1 cellular context compared by ENCODE assay signal in genomic region chr10:21525367-21526183, GRCh38.
TF ChIP-seq lines count a peak whose summit lies in the region.

SKIDA1 (minus strand) TSS chr10:21525682; CDS start chr10:21517822, 7,860 bp downstream.

TF ChIP-seq in HepG2, 621 proteins besides CTCF, POLR2A, EP300 and RAD21 (continued from another document and continues in another):
- no peak for TF ChIP-seq ZNF513 (CRISPR knock-in tag; conservative IDR thresholded peaks at IDR 0.05)
- no peak for TF ChIP-seq MYNN (CRISPR knock-in tag; IDR thresholded peaks at IDR 0.05; ENCODE audit: low read depth)
- no peak for TF ChIP-seq RFX1 (IDR thresholded peaks at IDR 0.05)
- TF ChIP-seq GTF3A (CRISPR knock-in tag; conservative IDR thresholded peaks at IDR 0.05), result no peak
- TF ChIP-seq SP5 (CRISPR knock-in tag; IDR thresholded peaks at IDR 0.05; ENCODE audit: borderline replicate concordance, low read depth), result peak; percentile 63
- TF ChIP-seq ONECUT2 (CRISPR knock-in tag; IDR thresholded peaks at IDR 0.05), result peak; percentile 86
- peak; percentile 10; the same call in 1 of the 2 replicates for TF ChIP-seq ZNF354B (CRISPR knock-in tag; IDR thresholded peaks at IDR 0.05)
- peak; percentile 56 for TF ChIP-seq SKI (IDR thresholded peaks at IDR 0.05; ENCODE audit: partially characterized antibody)
- TF ChIP-seq AGO1 (IDR thresholded peaks at IDR 0.05; ENCODE audit: low read depth, low read length, poor library complexity, severe bottlenecking), result no peak
- peak; percentile 69; the same call in 1 of the 2 replicates for TF ChIP-seq ZSCAN30 (CRISPR knock-in tag; IDR thresholded peaks at IDR 0.05)
- peak; percentile 73; the same call in 1 of the 2 replicates for TF ChIP-seq ZNF224 (CRISPR knock-in tag; IDR thresholded peaks at IDR 0.05)
- TF ChIP-seq ZBTB10 (CRISPR knock-in tag; IDR thresholded peaks at IDR 0.05; ENCODE audit: borderline replicate concordance), result peak; percentile 94
- TF ChIP-seq CREB1 (IDR thresholded peaks at IDR 0.05), result peak; percentile 36; the same call in 1 of the 2 replicates
- TF ChIP-seq CREB1 (CRISPR knock-in tag; IDR thresholded peaks at IDR 0.05), result peak; percentile 50; the same call in 1 of the 2 replicates
- no peak for TF ChIP-seq EHMT2 (IDR thresholded peaks at IDR 0.05; ENCODE audit: borderline replicate concordance, low read depth, low read length)
- TF ChIP-seq ZNF512B (CRISPR knock-in tag; IDR thresholded peaks at IDR 0.05; ENCODE audit: borderline replicate concordance), result peak; percentile 45; the same call in 1 of the 2 replicates
- TF ChIP-seq LRRFIP1 (CRISPR knock-in tag; conservative IDR thresholded peaks at IDR 0.05), result no peak
- TF ChIP-seq ATM (IDR thresholded peaks at IDR 0.05; ENCODE audit: borderline replicate concordance), result no peak
- TF ChIP-seq HNF4A (CRISPR knock-in tag; IDR thresholded peaks at IDR 0.05), result peak; percentile 31; the same call in 1 of the 2 replicates
- peak; percentile 87; the same call in 1 of the 2 replicates for TF ChIP-seq MXD3 (CRISPR knock-in tag; IDR thresholded peaks at IDR 0.05)
- peak; percentile 71; the same call in 1 of the 2 replicates for TF ChIP-seq NCOA1 (CRISPR knock-in tag; IDR thresholded peaks at IDR 0.05)
- 0 out of 2 replicates have a peak, but pooled peaks have one; percentile 14 for TF ChIP-seq CHCHD3 (CRISPR knock-in tag; IDR thresholded peaks at IDR 0.05)
- peak; percentile 55 for TF ChIP-seq TEAD3 (CRISPR knock-in tag; optimal IDR thresholded peaks at IDR 0.05; ENCODE audit: borderline replicate concordance)
- TF ChIP-seq ZNF577 (CRISPR knock-in tag; IDR thresholded peaks at IDR 0.05; ENCODE audit: borderline replicate concordance, low read depth), result no peak
- TF ChIP-seq NFE2L1 (CRISPR knock-in tag; IDR thresholded peaks at IDR 0.05; ENCODE audit: borderline replicate concordance), result no peak
- TF ChIP-seq ZNF160 (CRISPR knock-in tag; IDR thresholded peaks at IDR 0.05), result no peak; the same call in 1 of the 2 replicates
- TF ChIP-seq MYC (CRISPR knock-in tag; IDR thresholded peaks at IDR 0.05; ENCODE audit: borderline replicate concordance), result peak; percentile 95
- no peak for TF ChIP-seq ZNF251 (CRISPR knock-in tag; IDR thresholded peaks at IDR 0.05)
- no peak for TF ChIP-seq CEBPZ (IDR thresholded peaks at IDR 0.05; ENCODE audit: low read length)
- peak; percentile 66; the same call in 1 of the 2 replicates for TF ChIP-seq ZNF670 (CRISPR knock-in tag; IDR thresholded peaks at IDR 0.05; ENCODE audit: borderline replicate concordance)
- peak; percentile 24; the same call in 1 of the 2 replicates for TF ChIP-seq ZNF724P (CRISPR knock-in tag; IDR thresholded peaks at IDR 0.05; ENCODE audit: borderline replicate concordance)
- TF ChIP-seq ISL2 (CRISPR knock-in tag; IDR thresholded peaks at IDR 0.05), result peak; percentile 56; the same call in 1 of the 2 replicates
- peak; percentile 85 for TF ChIP-seq ZNF430 (CRISPR knock-in tag; IDR thresholded peaks at IDR 0.05)
- TF ChIP-seq CSRNP2 (CRISPR knock-in tag; conservative IDR thresholded peaks at IDR 0.05; ENCODE audit: low read depth), result no peak
- no peak; the same call in 1 of the 2 replicates for TF ChIP-seq ZNF329 (CRISPR knock-in tag; IDR thresholded peaks at IDR 0.05; ENCODE audit: low read depth)
- TF ChIP-seq TAF1 (CRISPR knock-in tag; IDR thresholded peaks at IDR 0.05), result peak; percentile 82
- TF ChIP-seq ZNF784 (CRISPR knock-in tag; IDR thresholded peaks at IDR 0.05; ENCODE audit: borderline replicate concordance), result no peak
- peak; percentile 78; the same call in 1 of the 2 replicates for TF ChIP-seq SPEN (CRISPR knock-in tag; IDR thresholded peaks at IDR 0.05; ENCODE audit: low read depth)
- no peak for TF ChIP-seq SETDB1 (CRISPR knock-in tag; IDR thresholded peaks at IDR 0.05; ENCODE audit: borderline replicate concordance)
- TF ChIP-seq MIXL1 (CRISPR knock-in tag; IDR thresholded peaks at IDR 0.05), result 0 out of 2 replicates have a peak, but pooled peaks have one; percentile 6
- no peak for TF ChIP-seq ZNF207 (IDR thresholded peaks at IDR 0.05; ENCODE audit: borderline replicate concordance)
- no peak for TF ChIP-seq ZFAT (CRISPR knock-in tag; conservative IDR thresholded peaks at IDR 0.05)
- TF ChIP-seq TRIM24 (CRISPR knock-in tag; IDR thresholded peaks at IDR 0.05), result 0 out of 2 replicates have a peak, but pooled peaks have one; percentile 11
- no peak for TF ChIP-seq SMC3 (IDR thresholded peaks at IDR 0.05; ENCODE audit: low read length)
- no peak for TF ChIP-seq FOSL1 (CRISPR knock-in tag; IDR thresholded peaks at IDR 0.05; ENCODE audit: borderline replicate concordance)
- peak; percentile 66 for TF ChIP-seq ZNF740 (CRISPR knock-in tag; IDR thresholded peaks at IDR 0.05)
